In genomic region chr17:16189791-16190348, GRCh38 we compare ENCODE assay signal across 16 cellular contexts.
"Had no signal": no experiment of that assay in that cellular context is flagged by ENCODE, and none has a peak within 500 bp of the region (broad histone marks: within the 10 kb centered on the region; RNA-seq: fewer than 3 reads in every experiment).

No MANE protein-coding gene starts in this region.

- H3K4me1 ChIP-seq: ascending aorta, colonic mucosa, lower lobe of right lung had no signal

- H3K9me3 Mint-ChIP-seq: activated CD8-positive, alpha-beta T cell treated with anti-CD3 and anti-CD28 coated beads for 36 hours; activated naive CD8-positive, alpha-beta T cell treated with anti-CD3 and anti-CD28 coated beads, Interleukin-2, amount 10 ng/mL, durations not matched to agents 7 days and 5 days; activated T-cell treated with anti-CD3 and anti-CD28 coated beads, Interleukin-2, amount 50 U/mL, for 72 hours; naive thymus-derived CD8-positive, alpha-beta T cell; T-cell had no signal

- H3K27me3 Mint-ChIP-seq: activated CD8-positive, alpha-beta T cell treated with anti-CD3 and anti-CD28 coated beads for 36 hours; activated naive CD8-positive, alpha-beta T cell treated with anti-CD3 and anti-CD28 coated beads, Interleukin-2, amount 10 ng/mL, durations not matched to agents 7 days and 5 days; naive thymus-derived CD8-positive, alpha-beta T cell; T-cell had no signal

- H3K36me3 ChIP-seq: colonic mucosa had no signal

- H3K27ac Mint-ChIP-seq: activated naive CD8-positive, alpha-beta T cell treated with anti-CD3 and anti-CD28 coated beads, Interleukin-2, amount 10 ng/mL, durations not matched to agents 7 days and 5 days; activated T-cell treated with anti-CD3 and anti-CD28 coated beads, Interleukin-2, amount 50 U/mL, for 72 hours had no signal

- H3K4me3 Mint-ChIP-seq: activated CD8-positive, alpha-beta T cell treated with anti-CD3 and anti-CD28 coated beads for 36 hours; activated naive CD8-positive, alpha-beta T cell treated with anti-CD3 and anti-CD28 coated beads, Interleukin-2, amount 10 ng/mL, durations not matched to agents 7 days and 5 days; activated T-cell treated with anti-CD3 and anti-CD28 coated beads, Interleukin-2, amount 50 U/mL, for 72 hours; naive thymus-derived CD8-positive, alpha-beta T cell; T-cell had no signal

- ATAC-seq: activated CD8-positive, alpha-beta T cell treated with anti-CD3 and anti-CD28 coated beads for 36 hours; activated T-cell treated with anti-CD3 and anti-CD28 coated beads, Interleukin-2, amount 50 U/mL, for 72 hours; lower lobe of right lung; mucosa of descending colon; naive thymus-derived CD8-positive, alpha-beta T cell; T-cell had no signal

- H3K9me3 ChIP-seq: ascending aorta, colonic mucosa, lower lobe of right lung, mucosa of descending colon had no signal

- H3K27me3 ChIP-seq: ascending aorta, cardiac muscle cell, colonic mucosa had no signal

- H3K4me3 ChIP-seq: ascending aorta, cardiac muscle cell, colonic mucosa, lower lobe of right lung, mucosa of descending colon had no signal

- DNase-seq: activated CD4-positive, alpha-beta T cell treated with anti-CD3 and anti-CD28 coated beads for 4 hours; activated CD8-positive, alpha-beta memory T cell treated with anti-CD3 and anti-CD28 coated beads, Interleukin-2, amount 50 U/mL, for 4 hours; activated CD8-positive, alpha-beta T cell treated with anti-CD3 and anti-CD28 coated beads for 36 hours; activated gamma-delta T cell treated with Interleukin-2 at 50 U/mL for 16 hours; activated naive CD8-positive, alpha-beta T cell treated with anti-CD3 and anti-CD28 coated beads, Interleukin-2, amount 10 ng/mL, durations not matched to agents 7 days and 5 days; activated T-cell treated with anti-CD3 and anti-CD28 coated beads, Interleukin-2, amount 50 U/mL, for 72 hours; colonic mucosa; hippocampal formation; kidney glomerular epithelial cell; lower lobe of right lung; mucosa of descending colon; naive thymus-derived CD8-positive, alpha-beta T cell; T-cell; T1000 had no signal

- H3K27ac ChIP-seq: ascending aorta, colonic mucosa, lower lobe of right lung had no signal
